Comparison of ENCODE assay signal across 28 cellular contexts in genomic region chr2:159460227-159460626, GRCh38.
"Had no signal": no experiment of that assay in that cellular context is flagged by ENCODE, and none has a peak within 500 bp of the region (broad histone marks: within the 10 kb centered on the region; RNA-seq: fewer than 3 reads in every experiment).

No MANE protein-coding gene starts in this region.

- H3K36me3 Mint-ChIP-seq: natural killer cell; stimulated activated effector memory CD8-positive, alpha-beta T cell treated with anti-CD3 and anti-CD28 coated beads, Interleukin-12 subunit alpha, Interleukin-12 subunit beta, amount 100 ng/mL, for 72 hours had no signal

- ATAC-seq: natural killer cell; pancreas; right cardiac atrium; stimulated activated effector memory CD8-positive, alpha-beta T cell treated with anti-CD3 and anti-CD28 coated beads, Interleukin-12 subunit alpha, Interleukin-12 subunit beta, amount 100 ng/mL, for 72 hours; upper lobe of right lung had no signal

- H3K4me1 Mint-ChIP-seq: nephron progenitor cell had no signal

- H3K27ac ChIP-seq: left ventricle myocardium inferior, neural progenitor cell, pancreas, prostate gland, sigmoid colon, spleen, suprapubic skin, thoracic aorta, tibial artery, upper lobe of right lung had no signal

- DNase-seq: hippocampal formation; left ventricle myocardium inferior; mesendoderm; naive B cell; natural killer cell; nephron progenitor cell; pancreas; posterior cingulate gyrus; retina; right cardiac atrium; sigmoid colon; small intestine; spleen; stimulated activated CD4-positive, alpha-beta T cell treated with anti-CD3 and anti-CD28 coated beads, Interleukin-4, amount 100 ng/mL, for 24 hours; stimulated activated naive CD4-positive, alpha-beta T cell; tibial artery; trophoblast cell; upper lobe of right lung had no signal

- H3K27ac Mint-ChIP-seq: mesothelial cell of epicardium; nephron progenitor cell; neural progenitor cell; stimulated activated effector memory CD8-positive, alpha-beta T cell treated with anti-CD3 and anti-CD28 coated beads, Interleukin-12 subunit alpha, Interleukin-12 subunit beta, amount 100 ng/mL, for 72 hours; stimulated activated naive CD8-positive, alpha-beta T cell treated with anti-CD3 and anti-CD28 coated beads, Interleukin-15, Interleukin-2, amounts not matched to agents 100 ng/mL and 50 ng/mL, for 24 hours had no signal

- H3K36me3 ChIP-seq: left ventricle myocardium inferior, neural progenitor cell, pancreas, prostate gland, sigmoid colon, suprapubic skin, thoracic aorta, tibial artery, upper lobe of right lung had no signal

- H3K4me1 ChIP-seq: neural progenitor cell, prostate gland had no signal

- H3K9ac ChIP-seq: neural progenitor cell had no signal

- H3K4me3 Mint-ChIP-seq: mesothelial cell of epicardium; naive B cell; natural killer cell; nephron progenitor cell; neural progenitor cell; stimulated activated effector memory CD8-positive, alpha-beta T cell treated with anti-CD3 and anti-CD28 coated beads, Interleukin-12 subunit alpha, Interleukin-12 subunit beta, amount 100 ng/mL, for 72 hours; stimulated activated naive CD8-positive, alpha-beta T cell treated with anti-CD3 and anti-CD28 coated beads, Interleukin-15, Interleukin-2, amounts not matched to agents 100 ng/mL and 50 ng/mL, for 24 hours had no signal

- H3K9me3 Mint-ChIP-seq: natural killer cell; nephron progenitor cell; neural progenitor cell; stimulated activated effector memory CD8-positive, alpha-beta T cell treated with anti-CD3 and anti-CD28 coated beads, Interleukin-12 subunit alpha, Interleukin-12 subunit beta, amount 100 ng/mL, for 72 hours; stimulated activated naive CD8-positive, alpha-beta T cell treated with anti-CD3 and anti-CD28 coated beads, Interleukin-15, Interleukin-2, amounts not matched to agents 100 ng/mL and 50 ng/mL, for 24 hours had no signal

- H3K4me3 ChIP-seq: left ventricle myocardium inferior, lung, neural progenitor cell, pancreas, prostate gland, sigmoid colon, spleen, suprapubic skin, thoracic aorta, tibial artery, upper lobe of right lung had no signal

- H3K9me3 ChIP-seq: left ventricle myocardium inferior, neutrophil, pancreas, prostate gland, sigmoid colon, spleen, suprapubic skin, thoracic aorta, tibial artery, upper lobe of right lung had no signal

- FAIRE-seq: urothelium cell line had no signal

- H3K27me3 Mint-ChIP-seq: naive B cell; stimulated activated naive CD8-positive, alpha-beta T cell treated with anti-CD3 and anti-CD28 coated beads, Interleukin-15, Interleukin-2, amounts not matched to agents 100 ng/mL and 50 ng/mL, for 24 hours had no signal

- H3K4me2 ChIP-seq: neural progenitor cell had no signal
